ENCODE assay signal across 8 cellular contexts in the genomic region with DNA sequence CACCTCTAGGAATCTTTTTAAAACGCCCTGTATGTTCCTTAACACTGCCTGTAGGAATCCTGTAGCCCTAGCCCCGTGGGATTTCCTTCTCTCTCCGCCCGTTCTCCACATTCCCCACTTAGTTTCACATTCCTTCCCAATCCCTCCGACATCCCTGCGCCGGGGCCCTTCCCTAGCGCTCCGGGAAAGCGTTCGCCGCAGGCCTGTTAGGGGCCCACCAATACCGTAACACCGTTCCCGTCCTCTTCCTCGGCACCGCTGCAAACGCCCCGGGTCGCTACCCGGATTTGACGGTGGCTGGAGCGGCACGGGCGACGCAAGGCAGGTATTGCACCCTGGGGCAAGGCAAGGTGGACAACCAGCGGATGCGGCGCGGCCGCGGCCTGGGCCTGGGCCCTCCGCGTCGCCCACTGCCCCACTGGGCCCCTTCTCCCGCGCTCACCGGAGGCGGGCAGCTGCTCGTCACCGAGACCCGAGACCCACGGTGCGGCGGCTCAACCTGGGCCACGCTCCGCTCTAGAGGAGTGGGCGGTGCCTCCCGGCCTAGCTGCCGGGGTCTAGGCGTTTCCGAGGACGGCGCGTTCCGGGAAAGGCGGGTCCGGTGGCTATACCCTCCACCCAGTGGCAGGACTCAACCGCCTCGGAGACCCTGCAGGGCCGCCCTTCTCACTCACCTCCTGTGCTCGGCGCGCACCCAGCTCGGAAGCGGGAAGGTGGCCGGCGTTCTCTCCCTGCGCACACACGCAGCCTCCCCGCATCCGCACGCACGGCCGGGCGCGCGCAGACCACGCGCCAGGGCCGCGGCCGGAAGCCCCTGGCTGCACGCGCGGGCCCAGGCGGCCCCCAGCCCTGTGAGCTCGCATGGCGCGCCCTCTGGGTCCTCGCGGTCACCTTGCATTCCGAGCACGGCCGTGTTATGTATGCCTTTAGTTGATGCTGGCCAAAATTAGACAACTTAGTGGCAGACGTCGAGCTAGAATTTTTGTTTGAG. TPM values are rescaled to one million over a fixed set of nuclear protein-coding genes. Genes with fewer than 3 reads are reported as not detected.
DNase-seq lines count a peak whose midpoint lies in the region; ATAC-seq and TF ChIP-seq lines count a peak whose summit lies in the region.

A gene with protein sequence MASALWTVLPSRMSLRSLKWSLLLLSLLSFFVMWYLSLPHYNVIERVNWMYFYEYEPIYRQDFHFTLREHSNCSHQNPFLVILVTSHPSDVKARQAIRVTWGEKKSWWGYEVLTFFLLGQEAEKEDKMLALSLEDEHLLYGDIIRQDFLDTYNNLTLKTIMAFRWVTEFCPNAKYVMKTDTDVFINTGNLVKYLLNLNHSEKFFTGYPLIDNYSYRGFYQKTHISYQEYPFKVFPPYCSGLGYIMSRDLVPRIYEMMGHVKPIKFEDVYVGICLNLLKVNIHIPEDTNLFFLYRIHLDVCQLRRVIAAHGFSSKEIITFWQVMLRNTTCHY (minus strand): TSS at position 789 of the 991 bp plus-strand sequence. CDS start 18,595 bp downstream, outside the sequence.

- no peaks in the 10 kb centered on the region for H3K36me3 ChIP-seq in CD4-positive, CD25-positive, alpha-beta regulatory T cell (ENCODE audit: control insufficient read depth, insufficient read depth, low read length)
- H3K36me3 ChIP-seq in Peyer's patch = no peaks in the 10 kb centered on the region
- no peaks in the 10 kb centered on the region for H3K36me3 ChIP-seq in brain microvascular endothelial cell (replicated peaks)
- H3K36me3 ChIP-seq in iPS-15b (ENCODE audit: control insufficient read depth, insufficient read depth, low read length) = no peaks in the 10 kb centered on the region

- H3K9ac ChIP-seq in iPS-15b (ENCODE audit: low read depth, low read length) = peak within 1 kb of the TSS; percentile 79

- H3K9me3 ChIP-seq in CD4-positive, CD25-positive, alpha-beta regulatory T cell (ENCODE audit: control insufficient read depth in 2 of 2, low read length in 2 of 2) = no peaks in the 10 kb centered on the region
- no peaks in the 10 kb centered on the region for H3K9me3 ChIP-seq in Peyer's patch
- H3K9me3 ChIP-seq in iPS-15b (ENCODE audit: control insufficient read depth, insufficient read depth, low read length) = no peaks in the 10 kb centered on the region

- peak in 1 of 6 experiments; percentile 2 for TF ChIP-seq CTCF in Peyer's patch (IDR thresholded peaks at IDR 0.05)
- TF ChIP-seq CTCF in brain microvascular endothelial cell (IDR thresholded peaks at IDR 0.05; ENCODE audit: low read depth, low read length, missing control alignments) = no peak
- TF ChIP-seq CTCF in retinal pigment epithelial cell (conservative IDR thresholded peaks at IDR 0.05; ENCODE audit: low read depth, low read length) = no peak

- in situ Hi-C loops in brain microvascular endothelial cell (cut with HindIII; ENCODE audit: low pct_ligation_motif_present, low sequenced_read_pairs) = no loop called here

- H3K27me3 ChIP-seq in CD4-positive, CD25-positive, alpha-beta regulatory T cell (ENCODE audit: control insufficient read depth, insufficient read depth, low read length) = peaks cover 16% of the 10 kb centered on the region
- H3K27me3 ChIP-seq in Peyer's patch (no peaks in the 10 kb centered on the region), brain microvascular endothelial cell (replicated peaks) (no peaks in the 10 kb centered on the region), iPS-15b (ENCODE audit: control insufficient read depth, insufficient read depth, low read length) (peaks cover 29% of the 10 kb centered on the region)

- no peaks in the 10 kb centered on the region for H3K9me3 Mint-ChIP-seq in CD4-positive, CD25-positive, alpha-beta regulatory T cell

- peak within 1 kb of the TSS in 3 of 4 donors; percentile 6 to 47 (median 17) for H3K4me3 Mint-ChIP-seq in CD4-positive, CD25-positive, alpha-beta regulatory T cell

- H3K4me1 Mint-ChIP-seq in CD4-positive, CD25-positive, alpha-beta regulatory T cell = peaks cover 0 to 8% (median 0%) of the 10 kb centered on the region in 4 donors

- peak in 1 of 3 donors; percentile 67 for DNase-seq in CD4-positive, CD25-positive, alpha-beta regulatory T cell
- DNase-seq in Peyer's patch (peak in 2 of 3 donors; percentile 58 to 64), brain microvascular endothelial cell (peak; percentile 32), retinal pigment epithelial cell (ENCODE audit: low read depth) (peak; percentile 34)
- no peak for DNase-seq in stimulated activated naive CD4-positive, alpha-beta T cell treated with Interleukin-2 at 50 U/mL for 16 hours (lab: John Stamatoyannopoulos, UW)

- H3K27ac Mint-ChIP-seq in CD4-positive, CD25-positive, alpha-beta regulatory T cell = no peak within 1 kb of the TSS

- peaks cover 33% of the 10 kb centered on the region for H3K27me3 Mint-ChIP-seq in CD4-positive, CD25-positive, alpha-beta regulatory T cell

- no peaks in the 10 kb centered on the region for H3K36me3 Mint-ChIP-seq in CD4-positive, CD25-positive, alpha-beta regulatory T cell

- TF ChIP-seq POLR2A in Peyer's patch (IDR thresholded peaks at IDR 0.05) = no peak

- H3K27ac ChIP-seq in CD4-positive, CD25-positive, alpha-beta regulatory T cell (ENCODE audit: insufficient read depth, low read length, poor library complexity, severe bottlenecking) = no peak within 1 kb of the TSS
- H3K27ac ChIP-seq in Peyer's patch = peak within 1 kb of the TSS in 2 of 4 donors; percentile 5 to 62
- H3K27ac ChIP-seq in brain microvascular endothelial cell = no peak within 1 kb of the TSS

- ATAC-seq in CD4-positive, CD25-positive, alpha-beta regulatory T cell (ENCODE audit: low read depth in 2 of 2) = peak; percentile 34 to 41
- peak; percentile 68 for ATAC-seq in GM19043 (IDR thresholded peaks at IDR 0.05; ENCODE audit: low read depth, unreplicated experiment)
- peak; percentile 74 for ATAC-seq in HG03159 (IDR thresholded peaks at IDR 0.05; ENCODE audit: unreplicated experiment)

- peaks cover 8% of the 10 kb centered on the region for H3K4me1 ChIP-seq in CD4-positive, CD25-positive, alpha-beta regulatory T cell (ENCODE audit: control insufficient read depth, insufficient read depth, low read length, poor library complexity, severe bottlenecking)
- H3K4me1 ChIP-seq in Peyer's patch (peaks cover 0 to 8% (median 2%) of the 10 kb centered on the region in 4 donors), iPS-15b (ENCODE audit: control insufficient read depth, insufficient read depth, low read length) (peaks cover 4% of the 10 kb centered on the region)

- H3K4me3 ChIP-seq in CD4-positive, CD25-positive, alpha-beta regulatory T cell (ENCODE audit: low read depth, low read length) = no peak within 1 kb of the TSS
- H3K4me3 ChIP-seq in Peyer's patch (peak within 1 kb of the TSS; percentile 53 to 76 (median 64)), brain microvascular endothelial cell (ENCODE audit: low read depth, low read length) (peak within 1 kb of the TSS; percentile 75), iPS-15b (ENCODE audit: low read depth, low read length) (peak within 1 kb of the TSS; percentile 74), retinal pigment epithelial cell (ENCODE audit: low read length) (peak within 1 kb of the TSS; percentile 66)

RNA-seq across cellular contexts. Expression of the gene that starts here (rescaled TPM):
- total RNA-seq in CD4-positive, CD25-positive, alpha-beta regulatory T cell = 0.47 TPM
- under 1 TPM in 1 of 4 donors, not detected in 3; 0.06 TPM for polyA plus RNA-seq in CD4-positive, CD25-positive, alpha-beta regulatory T cell
- 1 to 10 TPM in 1 of 4 donors, under 1 TPM in 3; 0.18 to 1.4 (median 0.61) TPM for total RNA-seq in Peyer's patch

Comparison
In these comparisons a context has a peak if more than half of its experiments do, and no peak if none do; other contexts are left out.
1. Peak in ATAC-seq in CD4-positive, CD25-positive, alpha-beta regulatory T cell; RNA of the gene not detected or under 1 TPM.